14 cellular contexts compared by ENCODE assay signal in genomic region chr1:120878206-120878605, GRCh38. TPM values are rescaled to one million over a fixed set of nuclear protein-coding genes. Genes with fewer than 3 reads are reported as not detected.
"Had no signal": no experiment of that assay in that cellular context is flagged by ENCODE, and none has a peak within 500 bp of the region (broad histone marks: within the 10 kb centered on the region; RNA-seq: fewer than 3 reads in every experiment).

No MANE protein-coding gene starts in this region.

RNA-seq across cellular contexts. Expression of gene PPIAL4A, which starts 11.4 kb away (rescaled TPM):
- total RNA-seq: activated B cell treated with CpG ODN at 0.5 μM for 24 hours; activated CD4-positive, alpha-beta memory T cell treated with anti-CD3 and anti-CD28 coated beads for 36 hours; activated CD4-positive, alpha-beta memory T cell treated with anti-CD3 and anti-CD28 coated beads, Interleukin-2, amount 10 ng/mL, durations not matched to agents 7 days and 5 days; activated CD4-positive, alpha-beta T cell treated with anti-CD3 and anti-CD28 coated beads for 36 hours; activated CD4-positive, alpha-beta T cell treated with anti-CD3 and anti-CD28 coated beads, Interleukin-2, amount 10 ng/mL, durations not matched to agents 24 days and 14 days; activated CD4-positive, alpha-beta T cell treated with anti-CD3 and anti-CD28 coated beads, Interleukin-2, amount 10 ng/mL, durations not matched to agents 7 days and 5 days; activated CD8-positive, alpha-beta memory T cell treated with anti-CD3 and anti-CD28 coated beads for 36 hours; activated CD8-positive, alpha-beta memory T cell treated with anti-CD3 and anti-CD28 coated beads, Interleukin-2, amount 10 ng/mL, durations not matched to agents 7 days and 5 days; activated CD8-positive, alpha-beta T cell treated with anti-CD3 and anti-CD28 coated beads for 36 hours; T-cell; T-helper 1 cell treated with Interleukin-12 subunit alpha and Interleukin-12 subunit beta and Interleukin-4 antibody, amounts not matched to agents 30 ng/mL and 1 ng/mL, for 36 hours; T-helper 17 cell; T-helper 2 cell treated with Interferon-gamma antibody and Interleukin-4, amounts not matched to agents 100 ng/mL and 5 ng/mL, for 36 hours; WTC11 had no signal
